ENCODE assay signal across 12 cellular contexts in genomic region chr22:46081831-46082210, GRCh38.
DNase-seq lines count a peak whose midpoint lies in the region; FAIRE-seq and TF ChIP-seq lines count a peak whose summit lies in the region.
"Had no signal": no experiment of that assay in that cellular context is flagged by ENCODE, and none has a peak within 500 bp of the region (broad histone marks: within the 10 kb centered on the region; RNA-seq: fewer than 3 reads in every experiment).

No MANE protein-coding gene starts in this region.

- POLR2A ChIA-PET in HEK293 (lab: Yijun Ruan, JAX) = no interaction called here
- POLR2A ChIA-PET in activated CD4-positive, alpha-beta memory T cell treated with anti-CD3 and anti-CD28 coated beads for 36 hours (lab: Charles Lee) = no interaction called here

- H3K27me3 ChIP-seq in stomach smooth muscle (ENCODE audit: control insufficient read depth in 1 of 2, insufficient read depth in 2 of 2, low read length in 2 of 2) = no peaks in the 10 kb centered on the region

- H3K9me3 Mint-ChIP-seq in brain = peaks cover 0 to 3% (median 0%) of the 10 kb centered on the region in 5 experiments
- H3K9me3 Mint-ChIP-seq in activated CD4-positive, alpha-beta memory T cell treated with anti-CD3 and anti-CD28 coated beads for 36 hours = no peaks in the 10 kb centered on the region

- H3K9me3 ChIP-seq in HEK293 (ENCODE audit: control insufficient read depth, insufficient read depth, low read depth, low read length) (no peaks in the 10 kb centered on the region), kidney (ENCODE audit: control insufficient read depth in 1 of 2, low read length in 2 of 2) (no peaks in the 10 kb centered on the region), stomach smooth muscle (ENCODE audit: control insufficient read depth in 2 of 2, low read length in 2 of 2) (no peaks in the 10 kb centered on the region)

- DNase-seq in kidney (peak; percentile 50), SW 1271 (lab: John Stamatoyannopoulos, UW) (no peak)
- no peak for DNase-seq in stimulated activated CD4-positive, alpha-beta T cell treated with anti-CD3 and anti-CD28 coated beads, Interleukin-4, amount 100 ng/mL, for 4 hours
- DNase-seq in activated CD4-positive, alpha-beta T cell treated with anti-CD3 and anti-CD28 coated beads for 48 hours = no peak
- no peak for DNase-seq in activated CD4-positive, alpha-beta memory T cell treated with anti-CD3 and anti-CD28 coated beads for 36 hours
- DNase-seq: activated CD8-positive, alpha-beta memory T cell treated with anti-CD3 and anti-CD28 coated beads, Interleukin-2, amount 50 U/mL, for 48 hours; effector memory CD4-positive, alpha-beta T cell; GF-D8; NCI-H1092 had no signal

- CTCF ChIA-PET in HEK293 (lab: Yijun Ruan, JAX) = interaction anchor here (1.0 to 2.4 kb wide), 4 partner anchors 35 to 87 kb away, joined by 4 to 14 read pairs (median 4); no protein-coding TSS in a partner anchor
- CTCF ChIA-PET in activated CD4-positive, alpha-beta memory T cell treated with anti-CD3 and anti-CD28 coated beads for 36 hours (lab: Charles Lee) = interaction anchor here (0.6 to 1.9 kb wide), 4 partner anchors 35 to 75 kb away, joined by 3 to 8 read pairs (median 5); no protein-coding TSS in a partner anchor

- H3K27ac ChIP-seq in HEK293 (ENCODE audit: extremely low read depth, low read depth, low read length) = peak overlapping the region; percentile 61
- H3K27ac ChIP-seq in kidney (ENCODE audit: low read depth in 2 of 2, low read length in 2 of 2) = peak overlapping the region; percentile 91 to 93
- peak overlapping the region; percentile 97 for H3K27ac ChIP-seq in stomach smooth muscle (ENCODE audit: low read length)

- H3K4me3 Mint-ChIP-seq in brain = peak overlapping the region in 4 of 5 experiments; percentile 61 to 87 (median 71)
- H3K4me3 Mint-ChIP-seq in activated CD4-positive, alpha-beta memory T cell treated with anti-CD3 and anti-CD28 coated beads for 36 hours = no peak overlapping the region

- H3K4me1 ChIP-seq in HEK293 (ENCODE audit: control insufficient read depth, insufficient read depth, low read length) (peaks cover 3% of the 10 kb centered on the region; the same call in 1 of the 2 replicates), kidney (ENCODE audit: control insufficient read depth in 1 of 2, insufficient read depth in 1 of 2, low read depth in 1 of 2, low read length in 2 of 2) (peaks cover 48 to 62% of the 10 kb centered on the region in 2 donors), stomach smooth muscle (ENCODE audit: control insufficient read depth, insufficient read depth, low read length) (peaks cover 89% of the 10 kb centered on the region)

- H3K4me3 ChIP-seq in HEK293 (ENCODE audit: low read depth, low read length) = no peak overlapping the region
- peak overlapping the region in 1 of 2 donors; percentile 50 for H3K4me3 ChIP-seq in kidney (ENCODE audit: low read length in 2 of 2)
- peak overlapping the region; percentile 49 to 97 for H3K4me3 ChIP-seq in stomach smooth muscle (ENCODE audit: low read length in 2 of 2)

- H3K36me3 ChIP-seq in HEK293 (ENCODE audit: control insufficient read depth in 2 of 2, insufficient read depth in 1 of 2, low read length in 2 of 2) (peaks cover 0 to 10% of the 10 kb centered on the region in 2 experiments; a peak in 1 of 3 replicates), kidney (ENCODE audit: control insufficient read depth in 1 of 2, insufficient read depth in 2 of 2, low read length in 2 of 2) (peaks cover 4 to 8% of the 10 kb centered on the region in 2 donors), stomach smooth muscle (ENCODE audit: control insufficient read depth in 2 of 2, insufficient read depth in 2 of 2, low read length in 2 of 2) (peaks cover 2 to 10% of the 10 kb centered on the region in 2 donors)

- FAIRE-seq in kidney (lab: Jason Lieb, UNC) = no peak

- H3K9ac ChIP-seq in kidney (ENCODE audit: low read length in 2 of 2) = peak overlapping the region; percentile 74 to 83
- H3K9ac ChIP-seq in stomach smooth muscle (ENCODE audit: low read length in 2 of 2) = peak overlapping the region; percentile 68 to 75

- intact Hi-C loops in kidney (cut with DNase I) = no loop called here
- intact Hi-C loops in activated CD4-positive, alpha-beta memory T cell treated with anti-CD3 and anti-CD28 coated beads for 36 hours (cut with micrococcal nuclease) = no loop called here

- H3K27ac Mint-ChIP-seq in brain = peak overlapping the region; percentile 49 to 97 (median 92)
- no peak overlapping the region for H3K27ac Mint-ChIP-seq in activated CD4-positive, alpha-beta memory T cell treated with anti-CD3 and anti-CD28 coated beads for 36 hours

- TF ChIP-seq CTCF in HEK293 (tag by site-specific recombination; IDR thresholded peaks at IDR 0.05) (no peak), brain (conservative IDR thresholded peaks at IDR 0.05) (no peak), kidney (IDR thresholded peaks at IDR 0.05; ENCODE audit: borderline replicate concordance, extremely low read depth, insufficient read depth) (no peak)

- peaks cover 4% of the 10 kb centered on the region for H3K36me3 Mint-ChIP-seq in brain
- H3K36me3 Mint-ChIP-seq in activated CD4-positive, alpha-beta memory T cell treated with anti-CD3 and anti-CD28 coated beads for 36 hours = no peaks in the 10 kb centered on the region

- peaks cover 7% of the 10 kb centered on the region for H3K27me3 Mint-ChIP-seq in brain
- H3K27me3 Mint-ChIP-seq in activated CD4-positive, alpha-beta memory T cell treated with anti-CD3 and anti-CD28 coated beads for 36 hours = no peaks in the 10 kb centered on the region

- peaks cover 45% of the 10 kb centered on the region for H3K4me1 Mint-ChIP-seq in brain
- H3K4me1 Mint-ChIP-seq in activated CD4-positive, alpha-beta memory T cell treated with anti-CD3 and anti-CD28 coated beads for 36 hours (ENCODE audit: low read depth) = no peaks in the 10 kb centered on the region

TF ChIP-seq in HEK293, 187 proteins besides CTCF, POLR2A, EP300 and RAD21:
- peak; percentile 24 for TF ChIP-seq ZBTB26 (tag by site-specific recombination; optimal IDR thresholded peaks at IDR 0.05)
- peak; percentile 69 for TF ChIP-seq ZBTB17 (tag by site-specific recombination; IDR thresholded peaks at IDR 0.05)
- TF ChIP-seq ZNF132 (tag by site-specific recombination; IDR thresholded peaks at IDR 0.05; ENCODE audit: borderline replicate concordance) = no peak
